In the genomic region with DNA sequence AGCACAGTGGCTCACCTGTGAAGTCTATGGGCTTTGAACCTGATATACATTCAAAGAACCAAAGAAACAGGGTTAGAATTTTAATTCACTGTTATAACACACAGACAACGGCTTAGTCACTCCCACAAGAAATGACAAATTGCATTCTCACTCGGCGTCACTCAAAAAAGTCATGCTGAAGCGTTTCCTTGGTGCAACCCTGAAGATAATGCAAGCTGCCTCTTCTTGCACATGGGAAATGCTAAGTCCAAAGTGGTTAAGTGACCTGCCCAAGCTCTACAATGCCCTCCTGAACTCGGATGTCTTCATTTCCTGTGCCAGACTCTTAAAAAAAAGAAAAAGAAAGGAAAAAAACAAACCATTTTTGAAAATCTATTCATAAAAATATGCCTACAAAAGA, we compare ENCODE assay signal across 1 cellular context.
TF ChIP-seq lines count a peak whose summit lies in the region.

No MANE protein-coding gene starts in this region.

TF ChIP-seq in endothelial cell of umbilical vein, 7 proteins besides CTCF, POLR2A, EP300 and RAD21:
- TF ChIP-seq FOS (IDR thresholded peaks at IDR 0.05; ENCODE audit: borderline replicate concordance, insufficient read depth, low read length) (peak; percentile 18), POLR2AphosphoS5 (IDR thresholded peaks at IDR 0.05; ENCODE audit: insufficient read depth, low read depth, low read length) (no peak)
